1 cellular context compared by ENCODE assay signal in the genomic region with DNA sequence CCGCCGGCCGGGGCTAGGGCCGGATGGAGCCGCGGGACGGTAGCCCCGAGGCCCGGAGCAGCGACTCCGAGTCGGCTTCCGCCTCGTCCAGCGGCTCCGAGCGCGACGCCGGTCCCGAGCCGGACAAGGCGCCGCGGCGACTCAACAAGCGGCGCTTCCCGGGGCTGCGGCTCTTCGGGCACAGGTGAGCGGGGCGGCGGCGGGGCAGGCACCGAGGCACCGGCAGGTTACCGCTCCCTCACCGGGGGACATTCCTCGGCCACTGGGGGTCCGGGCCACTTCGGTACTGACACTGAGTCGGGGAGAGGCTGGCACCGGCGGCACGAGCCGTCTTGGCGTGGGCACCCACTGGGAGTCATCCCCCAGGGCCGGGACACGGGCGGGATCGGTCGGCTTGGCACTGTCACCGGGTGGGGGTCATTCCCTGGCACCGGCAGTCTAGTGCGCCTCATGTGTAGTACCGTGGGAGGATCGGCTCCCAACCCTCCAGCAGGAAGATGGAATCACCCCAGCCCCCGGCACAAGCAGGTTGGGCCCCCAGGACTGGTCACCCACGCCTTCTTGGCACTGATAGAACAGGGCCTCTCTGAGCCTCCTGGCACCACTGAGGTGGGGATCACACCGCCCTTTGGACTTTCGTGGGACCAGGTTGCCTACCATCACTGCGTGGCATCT.
TF ChIP-seq lines count a peak whose summit lies in the region.

No MANE protein-coding gene starts in this region.

TF ChIP-seq in HepG2, 621 proteins besides CTCF, POLR2A, EP300 and RAD21 (continued from another document):
- TF ChIP-seq, protein P1, sequence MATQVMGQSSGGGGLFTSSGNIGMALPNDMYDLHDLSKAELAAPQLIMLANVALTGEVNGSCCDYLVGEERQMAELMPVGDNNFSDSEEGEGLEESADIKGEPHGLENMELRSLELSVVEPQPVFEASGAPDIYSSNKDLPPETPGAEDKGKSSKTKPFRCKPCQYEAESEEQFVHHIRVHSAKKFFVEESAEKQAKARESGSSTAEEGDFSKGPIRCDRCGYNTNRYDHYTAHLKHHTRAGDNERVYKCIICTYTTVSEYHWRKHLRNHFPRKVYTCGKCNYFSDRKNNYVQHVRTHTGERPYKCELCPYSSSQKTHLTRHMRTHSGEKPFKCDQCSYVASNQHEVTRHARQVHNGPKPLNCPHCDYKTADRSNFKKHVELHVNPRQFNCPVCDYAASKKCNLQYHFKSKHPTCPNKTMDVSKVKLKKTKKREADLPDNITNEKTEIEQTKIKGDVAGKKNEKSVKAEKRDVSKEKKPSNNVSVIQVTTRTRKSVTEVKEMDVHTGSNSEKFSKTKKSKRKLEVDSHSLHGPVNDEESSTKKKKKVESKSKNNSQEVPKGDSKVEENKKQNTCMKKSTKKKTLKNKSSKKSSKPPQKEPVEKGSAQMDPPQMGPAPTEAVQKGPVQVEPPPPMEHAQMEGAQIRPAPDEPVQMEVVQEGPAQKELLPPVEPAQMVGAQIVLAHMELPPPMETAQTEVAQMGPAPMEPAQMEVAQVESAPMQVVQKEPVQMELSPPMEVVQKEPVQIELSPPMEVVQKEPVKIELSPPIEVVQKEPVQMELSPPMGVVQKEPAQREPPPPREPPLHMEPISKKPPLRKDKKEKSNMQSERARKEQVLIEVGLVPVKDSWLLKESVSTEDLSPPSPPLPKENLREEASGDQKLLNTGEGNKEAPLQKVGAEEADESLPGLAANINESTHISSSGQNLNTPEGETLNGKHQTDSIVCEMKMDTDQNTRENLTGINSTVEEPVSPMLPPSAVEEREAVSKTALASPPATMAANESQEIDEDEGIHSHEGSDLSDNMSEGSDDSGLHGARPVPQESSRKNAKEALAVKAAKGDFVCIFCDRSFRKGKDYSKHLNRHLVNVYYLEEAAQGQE (IDR thresholded peaks at IDR 0.05; ENCODE audit: borderline replicate concordance in 1 of 2, low read depth in 1 of 2, low read length in 2 of 2): no peak
- TF ChIP-seq, protein P2, sequence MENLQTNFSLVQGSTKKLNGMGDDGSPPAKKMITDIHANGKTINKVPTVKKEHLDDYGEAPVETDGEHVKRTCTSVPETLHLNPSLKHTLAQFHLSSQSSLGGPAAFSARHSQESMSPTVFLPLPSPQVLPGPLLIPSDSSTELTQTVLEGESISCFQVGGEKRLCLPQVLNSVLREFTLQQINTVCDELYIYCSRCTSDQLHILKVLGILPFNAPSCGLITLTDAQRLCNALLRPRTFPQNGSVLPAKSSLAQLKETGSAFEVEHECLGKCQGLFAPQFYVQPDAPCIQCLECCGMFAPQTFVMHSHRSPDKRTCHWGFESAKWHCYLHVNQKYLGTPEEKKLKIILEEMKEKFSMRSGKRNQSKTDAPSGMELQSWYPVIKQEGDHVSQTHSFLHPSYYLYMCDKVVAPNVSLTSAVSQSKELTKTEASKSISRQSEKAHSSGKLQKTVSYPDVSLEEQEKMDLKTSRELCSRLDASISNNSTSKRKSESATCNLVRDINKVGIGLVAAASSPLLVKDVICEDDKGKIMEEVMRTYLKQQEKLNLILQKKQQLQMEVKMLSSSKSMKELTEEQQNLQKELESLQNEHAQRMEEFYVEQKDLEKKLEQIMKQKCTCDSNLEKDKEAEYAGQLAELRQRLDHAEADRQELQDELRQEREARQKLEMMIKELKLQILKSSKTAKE (CRISPR knock-in tag; IDR thresholded peaks at IDR 0.05; ENCODE audit: borderline replicate concordance): no peak
- no peak for TF ChIP-seq ZNF382 (CRISPR knock-in tag; IDR thresholded peaks at IDR 0.05; ENCODE audit: borderline replicate concordance)
- TF ChIP-seq SMC3 (IDR thresholded peaks at IDR 0.05; ENCODE audit: low read length): no peak
- peak; percentile 41; the same call in 1 of the 2 replicates for TF ChIP-seq ZFY (CRISPR knock-in tag; IDR thresholded peaks at IDR 0.05)
- TF ChIP-seq ZNF160 (CRISPR knock-in tag; IDR thresholded peaks at IDR 0.05): no peak
- peak; percentile 100 for TF ChIP-seq ZNF343 (CRISPR knock-in tag; IDR thresholded peaks at IDR 0.05)
- TF ChIP-seq, protein P3, sequence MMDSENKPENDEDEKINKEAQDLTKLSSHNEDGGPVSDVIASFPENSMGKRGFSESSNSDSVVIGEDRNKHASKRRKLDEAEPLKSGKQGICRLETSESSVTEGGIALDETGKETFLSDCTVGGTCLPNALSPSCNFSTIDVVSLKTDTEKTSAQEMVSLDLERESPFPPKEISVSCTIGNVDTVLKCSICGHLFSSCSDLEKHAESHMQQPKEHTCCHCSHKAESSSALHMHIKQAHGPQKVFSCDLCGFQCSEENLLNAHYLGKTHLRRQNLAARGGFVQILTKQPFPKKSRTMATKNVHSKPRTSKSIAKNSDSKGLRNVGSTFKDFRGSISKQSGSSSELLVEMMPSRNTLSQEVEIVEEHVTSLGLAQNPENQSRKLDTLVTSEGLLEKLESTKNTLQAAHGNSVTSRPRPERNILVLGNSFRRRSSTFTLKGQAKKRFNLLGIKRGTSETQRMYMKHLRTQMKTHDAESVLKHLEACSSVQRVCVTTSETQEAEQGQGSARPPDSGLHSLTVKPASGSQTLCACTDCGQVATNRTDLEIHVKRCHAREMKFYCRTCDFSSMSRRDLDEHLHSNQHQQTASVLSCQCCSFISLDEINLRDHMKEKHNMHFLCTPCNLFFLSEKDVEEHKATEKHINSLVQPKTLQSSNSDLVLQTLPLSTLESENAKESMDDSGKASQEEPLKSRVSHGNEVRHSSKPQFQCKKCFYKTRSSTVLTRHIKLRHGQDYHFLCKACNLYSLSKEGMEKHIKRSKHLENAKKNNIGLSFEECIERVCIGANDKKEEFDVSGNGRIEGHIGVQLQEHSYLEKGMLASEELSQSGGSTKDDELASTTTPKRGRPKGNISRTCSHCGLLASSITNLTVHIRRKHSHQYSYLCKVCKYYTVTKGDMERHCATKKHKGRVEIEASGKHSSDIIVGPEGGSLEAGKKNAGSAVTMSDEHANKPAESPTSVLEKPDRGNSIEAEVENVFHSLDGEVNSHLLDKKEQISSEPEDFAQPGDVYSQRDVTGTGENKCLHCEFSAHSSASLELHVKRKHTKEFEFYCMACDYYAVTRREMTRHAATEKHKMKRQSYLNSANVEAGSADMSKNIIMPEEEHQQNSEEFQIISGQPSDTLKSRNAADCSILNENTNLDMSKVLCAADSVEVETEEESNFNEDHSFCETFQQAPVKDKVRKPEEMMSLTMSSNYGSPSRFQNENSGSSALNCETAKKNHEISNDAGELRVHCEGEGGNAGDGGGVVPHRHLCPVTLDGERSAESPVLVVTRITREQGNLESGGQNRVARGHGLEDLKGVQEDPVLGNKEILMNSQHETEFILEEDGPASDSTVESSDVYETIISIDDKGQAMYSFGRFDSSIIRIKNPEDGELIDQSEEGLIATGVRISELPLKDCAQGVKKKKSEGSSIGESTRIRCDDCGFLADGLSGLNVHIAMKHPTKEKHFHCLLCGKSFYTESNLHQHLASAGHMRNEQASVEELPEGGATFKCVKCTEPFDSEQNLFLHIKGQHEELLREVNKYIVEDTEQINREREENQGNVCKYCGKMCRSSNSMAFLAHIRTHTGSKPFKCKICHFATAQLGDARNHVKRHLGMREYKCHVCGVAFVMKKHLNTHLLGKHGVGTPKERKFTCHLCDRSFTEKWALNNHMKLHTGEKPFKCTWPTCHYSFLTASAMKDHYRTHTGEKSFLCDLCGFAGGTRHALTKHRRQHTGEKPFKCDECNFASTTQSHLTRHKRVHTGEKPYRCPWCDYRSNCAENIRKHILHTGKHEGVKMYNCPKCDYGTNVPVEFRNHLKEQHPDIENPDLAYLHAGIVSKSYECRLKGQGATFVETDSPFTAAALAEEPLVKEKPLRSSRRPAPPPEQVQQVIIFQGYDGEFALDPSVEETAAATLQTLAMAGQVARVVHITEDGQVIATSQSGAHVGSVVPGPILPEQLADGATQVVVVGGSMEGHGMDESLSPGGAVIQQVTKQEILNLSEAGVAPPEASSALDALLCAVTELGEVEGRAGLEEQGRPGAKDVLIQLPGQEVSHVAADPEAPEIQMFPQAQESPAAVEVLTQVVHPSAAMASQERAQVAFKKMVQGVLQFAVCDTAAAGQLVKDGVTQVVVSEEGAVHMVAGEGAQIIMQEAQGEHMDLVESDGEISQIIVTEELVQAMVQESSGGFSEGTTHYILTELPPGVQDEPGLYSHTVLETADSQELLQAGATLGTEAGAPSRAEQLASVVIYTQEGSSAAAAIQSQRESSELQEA (CRISPR knock-in tag; IDR thresholded peaks at IDR 0.05; ENCODE audit: not compliant biosample characterization): peak; percentile 66
- TF ChIP-seq, protein P4, sequence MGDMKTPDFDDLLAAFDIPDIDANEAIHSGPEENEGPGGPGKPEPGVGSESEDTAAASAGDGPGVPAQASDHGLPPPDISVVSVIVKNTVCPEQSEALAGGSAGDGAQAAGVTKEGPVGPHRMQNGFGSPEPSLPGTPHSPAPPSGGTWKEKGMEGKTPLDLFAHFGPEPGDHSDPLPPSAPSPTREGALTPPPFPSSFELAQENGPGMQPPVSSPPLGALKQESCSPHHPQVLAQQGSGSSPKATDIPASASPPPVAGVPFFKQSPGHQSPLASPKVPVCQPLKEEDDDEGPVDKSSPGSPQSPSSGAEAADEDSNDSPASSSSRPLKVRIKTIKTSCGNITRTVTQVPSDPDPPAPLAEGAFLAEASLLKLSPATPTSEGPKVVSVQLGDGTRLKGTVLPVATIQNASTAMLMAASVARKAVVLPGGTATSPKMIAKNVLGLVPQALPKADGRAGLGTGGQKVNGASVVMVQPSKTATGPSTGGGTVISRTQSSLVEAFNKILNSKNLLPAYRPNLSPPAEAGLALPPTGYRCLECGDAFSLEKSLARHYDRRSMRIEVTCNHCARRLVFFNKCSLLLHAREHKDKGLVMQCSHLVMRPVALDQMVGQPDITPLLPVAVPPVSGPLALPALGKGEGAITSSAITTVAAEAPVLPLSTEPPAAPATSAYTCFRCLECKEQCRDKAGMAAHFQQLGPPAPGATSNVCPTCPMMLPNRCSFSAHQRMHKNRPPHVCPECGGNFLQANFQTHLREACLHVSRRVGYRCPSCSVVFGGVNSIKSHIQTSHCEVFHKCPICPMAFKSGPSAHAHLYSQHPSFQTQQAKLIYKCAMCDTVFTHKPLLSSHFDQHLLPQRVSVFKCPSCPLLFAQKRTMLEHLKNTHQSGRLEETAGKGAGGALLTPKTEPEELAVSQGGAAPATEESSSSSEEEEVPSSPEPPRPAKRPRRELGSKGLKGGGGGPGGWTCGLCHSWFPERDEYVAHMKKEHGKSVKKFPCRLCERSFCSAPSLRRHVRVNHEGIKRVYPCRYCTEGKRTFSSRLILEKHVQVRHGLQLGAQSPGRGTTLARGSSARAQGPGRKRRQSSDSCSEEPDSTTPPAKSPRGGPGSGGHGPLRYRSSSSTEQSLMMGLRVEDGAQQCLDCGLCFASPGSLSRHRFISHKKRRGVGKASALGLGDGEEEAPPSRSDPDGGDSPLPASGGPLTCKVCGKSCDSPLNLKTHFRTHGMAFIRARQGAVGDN (CRISPR knock-in tag; IDR thresholded peaks at IDR 0.05): peak; percentile 34; the same call in 1 of the 2 replicates
- no peak for TF ChIP-seq REL (CRISPR knock-in tag; conservative IDR thresholded peaks at IDR 0.05)
- TF ChIP-seq CHCHD3 (CRISPR knock-in tag; IDR thresholded peaks at IDR 0.05): 0 out of 2 replicates have a peak, but pooled peaks have one; percentile 49
- TF ChIP-seq, protein P5, sequence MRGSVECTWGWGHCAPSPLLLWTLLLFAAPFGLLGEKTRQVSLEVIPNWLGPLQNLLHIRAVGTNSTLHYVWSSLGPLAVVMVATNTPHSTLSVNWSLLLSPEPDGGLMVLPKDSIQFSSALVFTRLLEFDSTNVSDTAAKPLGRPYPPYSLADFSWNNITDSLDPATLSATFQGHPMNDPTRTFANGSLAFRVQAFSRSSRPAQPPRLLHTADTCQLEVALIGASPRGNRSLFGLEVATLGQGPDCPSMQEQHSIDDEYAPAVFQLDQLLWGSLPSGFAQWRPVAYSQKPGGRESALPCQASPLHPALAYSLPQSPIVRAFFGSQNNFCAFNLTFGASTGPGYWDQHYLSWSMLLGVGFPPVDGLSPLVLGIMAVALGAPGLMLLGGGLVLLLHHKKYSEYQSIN (CRISPR knock-in tag; IDR thresholded peaks at IDR 0.05; ENCODE audit: borderline replicate concordance): no peak
- no peak for TF ChIP-seq SRF (IDR thresholded peaks at IDR 0.05; ENCODE audit: low read depth, low read length)
- TF ChIP-seq, protein P6, sequence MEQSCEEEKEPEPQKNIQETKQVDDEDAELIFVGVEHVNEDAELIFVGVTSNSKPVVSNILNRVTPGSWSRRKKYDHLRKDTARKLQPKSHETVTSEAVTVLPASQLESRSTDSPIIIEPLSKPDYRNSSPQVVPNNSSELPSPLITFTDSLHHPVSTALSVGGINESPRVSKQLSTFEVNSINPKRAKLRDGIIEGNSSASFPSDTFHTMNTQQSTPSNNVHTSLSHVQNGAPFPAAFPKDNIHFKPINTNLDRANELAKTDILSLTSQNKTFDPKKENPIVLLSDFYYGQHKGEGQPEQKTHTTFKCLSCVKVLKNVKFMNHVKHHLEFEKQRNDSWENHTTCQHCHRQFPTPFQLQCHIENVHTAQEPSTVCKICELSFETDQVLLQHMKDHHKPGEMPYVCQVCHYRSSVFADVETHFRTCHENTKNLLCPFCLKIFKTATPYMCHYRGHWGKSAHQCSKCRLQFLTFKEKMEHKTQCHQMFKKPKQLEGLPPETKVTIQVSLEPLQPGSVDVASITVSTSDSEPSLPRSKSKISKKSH (CRISPR knock-in tag; IDR thresholded peaks at IDR 0.05; ENCODE audit: borderline replicate concordance): peak; percentile 65
- no peak for TF ChIP-seq HNF4A (CRISPR knock-in tag; IDR thresholded peaks at IDR 0.05)
- TF ChIP-seq, protein P7, sequence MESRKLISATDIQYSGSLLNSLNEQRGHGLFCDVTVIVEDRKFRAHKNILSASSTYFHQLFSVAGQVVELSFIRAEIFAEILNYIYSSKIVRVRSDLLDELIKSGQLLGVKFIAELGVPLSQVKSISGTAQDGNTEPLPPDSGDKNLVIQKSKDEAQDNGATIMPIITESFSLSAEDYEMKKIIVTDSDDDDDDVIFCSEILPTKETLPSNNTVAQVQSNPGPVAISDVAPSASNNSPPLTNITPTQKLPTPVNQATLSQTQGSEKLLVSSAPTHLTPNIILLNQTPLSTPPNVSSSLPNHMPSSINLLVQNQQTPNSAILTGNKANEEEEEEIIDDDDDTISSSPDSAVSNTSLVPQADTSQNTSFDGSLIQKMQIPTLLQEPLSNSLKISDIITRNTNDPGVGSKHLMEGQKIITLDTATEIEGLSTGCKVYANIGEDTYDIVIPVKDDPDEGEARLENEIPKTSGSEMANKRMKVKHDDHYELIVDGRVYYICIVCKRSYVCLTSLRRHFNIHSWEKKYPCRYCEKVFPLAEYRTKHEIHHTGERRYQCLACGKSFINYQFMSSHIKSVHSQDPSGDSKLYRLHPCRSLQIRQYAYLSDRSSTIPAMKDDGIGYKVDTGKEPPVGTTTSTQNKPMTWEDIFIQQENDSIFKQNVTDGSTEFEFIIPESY (CRISPR knock-in tag; IDR thresholded peaks at IDR 0.05): no peak
